Comparison of ENCODE assay signal across 1 cellular context in the genomic region with DNA sequence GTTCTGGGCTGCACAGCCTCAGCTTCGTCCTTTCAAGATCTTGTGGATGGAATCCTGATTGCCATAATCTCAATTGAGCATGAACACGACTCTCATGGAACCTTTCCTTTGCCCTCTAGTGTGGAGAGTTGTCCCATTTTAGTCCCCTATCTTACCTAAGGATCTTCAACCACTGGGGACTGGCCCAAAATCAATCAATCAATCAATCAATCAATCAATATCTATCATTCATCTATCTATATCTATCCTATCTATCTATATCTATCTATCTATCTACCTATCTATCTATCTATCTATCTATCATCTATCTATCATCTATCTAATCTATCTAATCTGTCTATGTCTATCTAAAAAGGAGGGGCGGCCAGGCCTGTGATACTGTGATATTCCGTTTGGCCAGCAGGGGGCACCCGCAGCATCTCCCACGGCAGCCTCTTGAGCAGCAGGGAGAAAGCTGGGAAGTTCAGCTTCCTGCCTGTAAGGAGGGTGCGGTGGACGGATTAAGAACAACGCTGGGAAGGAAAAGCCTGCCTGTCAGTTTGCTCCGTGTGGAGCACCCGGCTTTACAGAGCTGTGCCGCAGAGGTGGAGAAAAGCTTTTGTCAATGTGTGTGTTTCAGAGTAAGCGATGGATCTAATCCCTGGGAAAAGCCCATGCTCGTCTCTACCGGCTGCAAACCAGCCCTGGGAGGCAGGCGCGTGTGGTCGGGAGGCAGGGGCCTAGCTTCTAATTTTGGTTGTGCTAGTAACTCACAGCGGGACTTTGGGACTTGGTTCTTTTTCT.
TF ChIP-seq lines count a peak whose summit lies in the region.

No MANE protein-coding gene starts in this region.

TF ChIP-seq in HepG2, 621 proteins besides CTCF, POLR2A, EP300 and RAD21 (continued from another document):
- TF ChIP-seq NCOA2 (CRISPR knock-in tag; IDR thresholded peaks at IDR 0.05) (no peak), NPAS2 (CRISPR knock-in tag; IDR thresholded peaks at IDR 0.05; ENCODE audit: borderline replicate concordance) (no peak), AGO2 (optimal IDR thresholded peaks at IDR 0.05; ENCODE audit: low read depth, low read length) (no peak), STAT5B (CRISPR knock-in tag; IDR thresholded peaks at IDR 0.05) (no peak), IRX3 (CRISPR knock-in tag; IDR thresholded peaks at IDR 0.05; ENCODE audit: borderline replicate concordance, low read depth) (no peak), ZNF724P (CRISPR knock-in tag; IDR thresholded peaks at IDR 0.05; ENCODE audit: borderline replicate concordance) (no peak), ZNF879 (CRISPR knock-in tag; IDR thresholded peaks at IDR 0.05) (no peak), TMF1 (CRISPR knock-in tag; IDR thresholded peaks at IDR 0.05; ENCODE audit: low read depth) (no peak), TOPORS (CRISPR knock-in tag; IDR thresholded peaks at IDR 0.05) (no peak), KMT2A (CRISPR knock-in tag; IDR thresholded peaks at IDR 0.05) (no peak), ZMYM2 (CRISPR knock-in tag; IDR thresholded peaks at IDR 0.05) (no peak), GABPB1 (CRISPR knock-in tag; IDR thresholded peaks at IDR 0.05) (peak; percentile 39; the same call in 1 of the 2 replicates), NR2F1 (CRISPR knock-in tag; IDR thresholded peaks at IDR 0.05) (no peak), ZNF30 (CRISPR knock-in tag; IDR thresholded peaks at IDR 0.05) (no peak), STAG1 (CRISPR knock-in tag; IDR thresholded peaks at IDR 0.05) (peak; percentile 69), ZNF629 (CRISPR knock-in tag; conservative IDR thresholded peaks at IDR 0.05) (no peak), XRCC5 (optimal IDR thresholded peaks at IDR 0.05; ENCODE audit: low read length) (peak; percentile 87), SOX6 (IDR thresholded peaks at IDR 0.05) (no peak), SOX6 (CRISPR knock-in tag; IDR thresholded peaks at IDR 0.05) (no peak), ELF1 (CRISPR knock-in tag; IDR thresholded peaks at IDR 0.05) (no peak), ZNF691 (CRISPR knock-in tag; IDR thresholded peaks at IDR 0.05; ENCODE audit: borderline replicate concordance, low read depth) (no peak), DMAP1 (CRISPR knock-in tag; IDR thresholded peaks at IDR 0.05) (no peak), KAT8 (CRISPR knock-in tag; IDR thresholded peaks at IDR 0.05) (no peak), HMG20B (CRISPR knock-in tag; conservative IDR thresholded peaks at IDR 0.05) (no peak), HMGXB4 (CRISPR knock-in tag; IDR thresholded peaks at IDR 0.05; ENCODE audit: borderline replicate concordance in 1 of 2, low read depth in 1 of 2) (peak in 1 of 2 experiments; percentile 23; a peak in 1 of 4 replicates), SALL1 (CRISPR knock-in tag; IDR thresholded peaks at IDR 0.05) (peak; percentile 29; the same call in 1 of the 2 replicates), RCOR2 (CRISPR knock-in tag; IDR thresholded peaks at IDR 0.05) (no peak), IRF1 (CRISPR knock-in tag; IDR thresholded peaks at IDR 0.05; ENCODE audit: low read depth) (no peak), TAF15 (IDR thresholded peaks at IDR 0.05; ENCODE audit: low read depth, low read length, poor library complexity, severe bottlenecking) (no peak), KDM2A (CRISPR knock-in tag; IDR thresholded peaks at IDR 0.05; ENCODE audit: borderline replicate concordance, low read depth) (0 out of 2 replicates have a peak, but pooled peaks have one; percentile 30), ATF5 (CRISPR knock-in tag; IDR thresholded peaks at IDR 0.05; ENCODE audit: low read depth) (no peak), NAIF1 (CRISPR knock-in tag; IDR thresholded peaks at IDR 0.05; ENCODE audit: borderline replicate concordance) (no peak), IRF9 (CRISPR knock-in tag; IDR thresholded peaks at IDR 0.05; ENCODE audit: borderline replicate concordance) (no peak), SIN3A (IDR thresholded peaks at IDR 0.05; ENCODE audit: borderline replicate concordance, low read depth, low read length) (no peak), ZNF513 (CRISPR knock-in tag; conservative IDR thresholded peaks at IDR 0.05) (no peak), ELF3 (CRISPR knock-in tag; IDR thresholded peaks at IDR 0.05) (no peak), EHMT2 (IDR thresholded peaks at IDR 0.05; ENCODE audit: borderline replicate concordance, low read depth, low read length) (no peak), ZNF616 (CRISPR knock-in tag; IDR thresholded peaks at IDR 0.05; ENCODE audit: low read depth) (no peak), ZNF232 (CRISPR knock-in tag; IDR thresholded peaks at IDR 0.05; ENCODE audit: borderline replicate concordance) (no peak), ZNF207 (IDR thresholded peaks at IDR 0.05; ENCODE audit: borderline replicate concordance) (no peak), HMGA1 (CRISPR knock-in tag; conservative IDR thresholded peaks at IDR 0.05) (no peak), ZNF17 (CRISPR knock-in tag; IDR thresholded peaks at IDR 0.05) (no peak)
- TF ChIP-seq, protein P1, sequence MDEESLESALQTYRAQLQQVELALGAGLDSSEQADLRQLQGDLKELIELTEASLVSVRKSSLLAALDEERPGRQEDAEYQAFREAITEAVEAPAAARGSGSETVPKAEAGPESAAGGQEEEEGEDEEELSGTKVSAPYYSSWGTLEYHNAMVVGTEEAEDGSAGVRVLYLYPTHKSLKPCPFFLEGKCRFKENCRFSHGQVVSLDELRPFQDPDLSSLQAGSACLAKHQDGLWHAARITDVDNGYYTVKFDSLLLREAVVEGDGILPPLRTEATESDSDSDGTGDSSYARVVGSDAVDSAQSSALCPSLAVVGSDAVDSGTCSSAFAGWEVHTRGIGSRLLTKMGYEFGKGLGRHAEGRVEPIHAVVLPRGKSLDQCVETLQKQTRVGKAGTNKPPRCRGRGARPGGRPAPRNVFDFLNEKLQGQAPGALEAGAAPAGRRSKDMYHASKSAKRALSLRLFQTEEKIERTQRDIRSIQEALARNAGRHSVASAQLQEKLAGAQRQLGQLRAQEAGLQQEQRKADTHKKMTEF (CRISPR knock-in tag; IDR thresholded peaks at IDR 0.05): peak; percentile 29; the same call in 1 of the 2 replicates
- TF ChIP-seq, protein P2, sequence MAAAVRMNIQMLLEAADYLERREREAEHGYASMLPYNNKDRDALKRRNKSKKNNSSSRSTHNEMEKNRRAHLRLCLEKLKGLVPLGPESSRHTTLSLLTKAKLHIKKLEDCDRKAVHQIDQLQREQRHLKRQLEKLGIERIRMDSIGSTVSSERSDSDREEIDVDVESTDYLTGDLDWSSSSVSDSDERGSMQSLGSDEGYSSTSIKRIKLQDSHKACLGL (CRISPR knock-in tag; IDR thresholded peaks at IDR 0.05): no peak
- TF ChIP-seq, protein P3, sequence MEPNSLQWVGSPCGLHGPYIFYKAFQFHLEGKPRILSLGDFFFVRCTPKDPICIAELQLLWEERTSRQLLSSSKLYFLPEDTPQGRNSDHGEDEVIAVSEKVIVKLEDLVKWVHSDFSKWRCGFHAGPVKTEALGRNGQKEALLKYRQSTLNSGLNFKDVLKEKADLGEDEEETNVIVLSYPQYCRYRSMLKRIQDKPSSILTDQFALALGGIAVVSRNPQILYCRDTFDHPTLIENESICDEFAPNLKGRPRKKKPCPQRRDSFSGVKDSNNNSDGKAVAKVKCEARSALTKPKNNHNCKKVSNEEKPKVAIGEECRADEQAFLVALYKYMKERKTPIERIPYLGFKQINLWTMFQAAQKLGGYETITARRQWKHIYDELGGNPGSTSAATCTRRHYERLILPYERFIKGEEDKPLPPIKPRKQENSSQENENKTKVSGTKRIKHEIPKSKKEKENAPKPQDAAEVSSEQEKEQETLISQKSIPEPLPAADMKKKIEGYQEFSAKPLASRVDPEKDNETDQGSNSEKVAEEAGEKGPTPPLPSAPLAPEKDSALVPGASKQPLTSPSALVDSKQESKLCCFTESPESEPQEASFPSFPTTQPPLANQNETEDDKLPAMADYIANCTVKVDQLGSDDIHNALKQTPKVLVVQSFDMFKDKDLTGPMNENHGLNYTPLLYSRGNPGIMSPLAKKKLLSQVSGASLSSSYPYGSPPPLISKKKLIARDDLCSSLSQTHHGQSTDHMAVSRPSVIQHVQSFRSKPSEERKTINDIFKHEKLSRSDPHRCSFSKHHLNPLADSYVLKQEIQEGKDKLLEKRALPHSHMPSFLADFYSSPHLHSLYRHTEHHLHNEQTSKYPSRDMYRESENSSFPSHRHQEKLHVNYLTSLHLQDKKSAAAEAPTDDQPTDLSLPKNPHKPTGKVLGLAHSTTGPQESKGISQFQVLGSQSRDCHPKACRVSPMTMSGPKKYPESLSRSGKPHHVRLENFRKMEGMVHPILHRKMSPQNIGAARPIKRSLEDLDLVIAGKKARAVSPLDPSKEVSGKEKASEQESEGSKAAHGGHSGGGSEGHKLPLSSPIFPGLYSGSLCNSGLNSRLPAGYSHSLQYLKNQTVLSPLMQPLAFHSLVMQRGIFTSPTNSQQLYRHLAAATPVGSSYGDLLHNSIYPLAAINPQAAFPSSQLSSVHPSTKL (CRISPR knock-in tag; IDR thresholded peaks at IDR 0.05): 0 out of 2 replicates have a peak, but pooled peaks have one; percentile 22
- TF ChIP-seq, protein P4, sequence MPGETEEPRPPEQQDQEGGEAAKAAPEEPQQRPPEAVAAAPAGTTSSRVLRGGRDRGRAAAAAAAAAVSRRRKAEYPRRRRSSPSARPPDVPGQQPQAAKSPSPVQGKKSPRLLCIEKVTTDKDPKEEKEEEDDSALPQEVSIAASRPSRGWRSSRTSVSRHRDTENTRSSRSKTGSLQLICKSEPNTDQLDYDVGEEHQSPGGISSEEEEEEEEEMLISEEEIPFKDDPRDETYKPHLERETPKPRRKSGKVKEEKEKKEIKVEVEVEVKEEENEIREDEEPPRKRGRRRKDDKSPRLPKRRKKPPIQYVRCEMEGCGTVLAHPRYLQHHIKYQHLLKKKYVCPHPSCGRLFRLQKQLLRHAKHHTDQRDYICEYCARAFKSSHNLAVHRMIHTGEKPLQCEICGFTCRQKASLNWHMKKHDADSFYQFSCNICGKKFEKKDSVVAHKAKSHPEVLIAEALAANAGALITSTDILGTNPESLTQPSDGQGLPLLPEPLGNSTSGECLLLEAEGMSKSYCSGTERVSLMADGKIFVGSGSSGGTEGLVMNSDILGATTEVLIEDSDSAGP (CRISPR knock-in tag; IDR thresholded peaks at IDR 0.05; ENCODE audit: borderline replicate concordance): peak; percentile 22; the same call in 1 of the 2 replicates
- TF ChIP-seq, protein P5, sequence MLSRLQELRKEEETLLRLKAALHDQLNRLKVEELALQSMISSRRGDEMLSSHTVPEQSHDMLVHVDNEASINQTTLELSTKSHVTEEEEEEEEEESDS (CRISPR knock-in tag; IDR thresholded peaks at IDR 0.05; ENCODE audit: borderline replicate concordance): no peak
